Comparison of ENCODE assay signal across 31 cellular contexts in genomic region chr1:203596673-203597072, GRCh38.
"Had no signal": no experiment of that assay in that cellular context is flagged by ENCODE, and none has a peak within 500 bp of the region (broad histone marks: within the 10 kb centered on the region; RNA-seq: fewer than 3 reads in every experiment).

No MANE protein-coding gene starts in this region.

- H3K4me3 Mint-ChIP-seq: activated CD8-positive, alpha-beta T cell treated with anti-CD3 and anti-CD28 coated beads, Interleukin-2, amount 10 ng/mL, durations not matched to agents 7 days and 5 days; activated naive CD4-positive, alpha-beta T cell treated with anti-CD3 and anti-CD28 coated beads, Interleukin-2, amount 50 U/mL, for 24 hours; activated naive CD8-positive, alpha-beta T cell treated with anti-CD3 and anti-CD28 coated beads, Interleukin-2, amount 50 U/mL, for 24 hours; activated T-helper 1 cell treated with anti-CD3 and anti-CD28 coated beads, Interleukin-12 subunit alpha, Interleukin-12 subunit beta, Interleukin-2, Interleukin-4 antibody, amounts not matched to agents 30 ng/mL and 10 ng/mL and 1 ng/mL, durations not matched to agents 14 hours and 24 hours and 36 hours; T-helper 2 cell treated with Interferon-gamma antibody and Interleukin-4, amounts not matched to agents 5 μg/mL and 100 μg/mL, for 36 hours; WTC11 had no signal

- H3K4me1 ChIP-seq: ascending aorta had no signal

- H3K4me3 ChIP-seq: ascending aorta, body of pancreas, K562, SJSA1 had no signal

- H3K27ac ChIP-seq: ascending aorta, body of pancreas, SJSA1 had no signal

- H3K27ac Mint-ChIP-seq: activated CD8-positive, alpha-beta T cell treated with anti-CD3 and anti-CD28 coated beads, Interleukin-2, amount 10 ng/mL, durations not matched to agents 7 days and 5 days; activated naive CD4-positive, alpha-beta T cell treated with anti-CD3 and anti-CD28 coated beads, Interleukin-2, amount 50 U/mL, for 24 hours; activated naive CD8-positive, alpha-beta T cell treated with anti-CD3 and anti-CD28 coated beads, Interleukin-2, amount 50 U/mL, for 24 hours; activated T-helper 1 cell treated with anti-CD3 and anti-CD28 coated beads, Interleukin-12 subunit alpha, Interleukin-12 subunit beta, Interleukin-2, Interleukin-4 antibody, amounts not matched to agents 30 ng/mL and 10 ng/mL and 1 ng/mL, durations not matched to agents 14 hours and 24 hours and 36 hours; T-helper 2 cell treated with Interferon-gamma antibody and Interleukin-4, amounts not matched to agents 5 μg/mL and 100 μg/mL, for 36 hours; WTC11 had no signal

- H3K9me3 Mint-ChIP-seq: activated naive CD4-positive, alpha-beta T cell treated with anti-CD3 and anti-CD28 coated beads, Interleukin-2, amount 50 U/mL, for 24 hours; activated naive CD8-positive, alpha-beta T cell treated with anti-CD3 and anti-CD28 coated beads, Interleukin-2, amount 50 U/mL, for 24 hours; activated T-helper 1 cell treated with anti-CD3 and anti-CD28 coated beads, Interleukin-12 subunit alpha, Interleukin-12 subunit beta, Interleukin-2, Interleukin-4 antibody, amounts not matched to agents 30 ng/mL and 10 ng/mL and 1 ng/mL, durations not matched to agents 14 hours and 24 hours and 36 hours; T-helper 2 cell treated with Interferon-gamma antibody and Interleukin-4, amounts not matched to agents 5 μg/mL and 100 μg/mL, for 36 hours; WTC11 had no signal

- H3K36me3 ChIP-seq: ascending aorta, SJSA1 had no signal

- H3K27me3 Mint-ChIP-seq: activated naive CD4-positive, alpha-beta T cell treated with anti-CD3 and anti-CD28 coated beads, Interleukin-2, amount 50 U/mL, for 24 hours; activated naive CD8-positive, alpha-beta T cell treated with anti-CD3 and anti-CD28 coated beads, Interleukin-2, amount 50 U/mL, for 24 hours had no signal

- H3K9me3 ChIP-seq: ascending aorta, body of pancreas, SJSA1 had no signal

- H3K27me3 ChIP-seq: ascending aorta, body of pancreas, SJSA1 had no signal

- ATAC-seq: activated CD8-positive, alpha-beta T cell treated with anti-CD3 and anti-CD28 coated beads, Interleukin-2, amount 10 ng/mL, durations not matched to agents 7 days and 5 days; activated naive CD8-positive, alpha-beta T cell treated with anti-CD3 and anti-CD28 coated beads, Interleukin-2, amount 50 U/mL, for 24 hours; body of pancreas; K562; Panc1; SK-N-SH treated with all-trans-retinoic acid at 6 μM for 48 hours; WTC11 had no signal

- H3K36me3 Mint-ChIP-seq: activated naive CD4-positive, alpha-beta T cell treated with anti-CD3 and anti-CD28 coated beads, Interleukin-2, amount 50 U/mL, for 24 hours; WTC11 had no signal

- DNase-seq: activated CD4-positive, alpha-beta T cell treated with anti-CD3 and anti-CD28 coated beads for 48 hours; activated CD4-positive, alpha-beta T cell treated with anti-CD3 and anti-CD28 coated beads, Interleukin-2, amount 50 U/mL, for 4 hours; activated CD4-positive, CD25-positive, alpha-beta regulatory T cell treated with anti-CD3 and anti-CD28 coated beads, Interleukin-2, amount 50 U/mL, for 72 hours; activated CD8-positive, alpha-beta memory T cell treated with anti-CD3 and anti-CD28 coated beads, Interleukin-2, amount 50 U/mL, for 48 hours; activated CD8-positive, alpha-beta T cell treated with anti-CD3 and anti-CD28 coated beads, Interleukin-2, amount 10 ng/mL, durations not matched to agents 7 days and 5 days; activated effector memory CD4-positive, alpha-beta T cell treated with Interleukin-2 at 50 U/mL for 16 hours; activated naive CD4-positive, alpha-beta T cell; activated naive CD8-positive, alpha-beta T cell treated with anti-CD3 and anti-CD28 coated beads, Interleukin-2, amount 50 U/mL, for 24 hours; activated T-cell treated with anti-CD3 and anti-CD28 coated beads, Interleukin-2, amount 50 U/mL, for 1 hour; amniotic stem cell; body of pancreas; Karpas-422; MM.1S; NCI-H1105; NCI-H1436; NCI-H2081; NCI-H510A treated with DMSO at 0.1 percent for 48 hours; NK-92 treated with Interleukin-12 subunit alpha and Interleukin-12 subunit beta, amount 100 ng/mL, for 24 hours; OCI-M1; RPMI8226; SHP77; SW 1271 had no signal
